In the genomic region with DNA sequence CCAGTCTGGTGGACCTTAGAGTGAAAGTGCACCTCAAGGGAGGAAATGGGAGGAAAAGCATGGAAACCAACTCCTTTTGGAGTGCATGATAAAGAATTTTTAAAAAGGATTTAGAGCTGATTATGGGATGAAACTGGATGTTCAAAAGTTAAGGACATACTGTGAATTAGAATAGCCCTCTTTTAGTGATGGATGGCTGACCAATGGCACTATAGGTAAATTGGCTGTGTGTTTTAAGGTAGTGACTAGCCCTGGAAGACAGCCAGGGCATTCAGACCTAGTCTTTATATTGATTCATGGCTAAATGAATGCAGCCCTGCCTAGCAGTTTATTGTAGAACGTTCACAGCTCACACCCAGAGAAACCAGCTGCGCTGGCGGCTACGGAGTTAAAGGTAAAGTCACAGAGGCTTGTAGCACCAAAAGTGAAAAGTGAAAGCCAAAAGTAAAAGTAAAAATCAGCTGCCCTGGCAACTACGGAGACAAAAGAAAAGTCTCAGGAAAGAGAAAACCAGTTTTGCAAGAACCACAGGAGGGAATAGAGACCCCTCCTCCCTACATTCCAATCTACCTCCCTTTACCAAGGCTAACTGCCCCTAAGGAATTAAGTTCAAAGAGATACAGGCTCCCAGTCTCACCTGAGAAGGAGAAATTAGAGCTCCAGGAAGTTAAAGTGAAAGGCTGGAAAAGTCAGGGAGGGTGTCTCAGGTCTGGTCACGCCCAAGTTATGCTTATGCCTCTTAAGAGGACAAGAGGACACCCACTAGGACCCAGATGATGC, we compare ENCODE assay signal across 1 cellular context.
TF ChIP-seq lines count a peak whose summit lies in the region.

No MANE protein-coding gene starts in this region.

TF ChIP-seq in K562, 482 proteins besides CTCF, POLR2A, EP300 and RAD21 (continued from another document):
- TF ChIP-seq, protein P1, sequence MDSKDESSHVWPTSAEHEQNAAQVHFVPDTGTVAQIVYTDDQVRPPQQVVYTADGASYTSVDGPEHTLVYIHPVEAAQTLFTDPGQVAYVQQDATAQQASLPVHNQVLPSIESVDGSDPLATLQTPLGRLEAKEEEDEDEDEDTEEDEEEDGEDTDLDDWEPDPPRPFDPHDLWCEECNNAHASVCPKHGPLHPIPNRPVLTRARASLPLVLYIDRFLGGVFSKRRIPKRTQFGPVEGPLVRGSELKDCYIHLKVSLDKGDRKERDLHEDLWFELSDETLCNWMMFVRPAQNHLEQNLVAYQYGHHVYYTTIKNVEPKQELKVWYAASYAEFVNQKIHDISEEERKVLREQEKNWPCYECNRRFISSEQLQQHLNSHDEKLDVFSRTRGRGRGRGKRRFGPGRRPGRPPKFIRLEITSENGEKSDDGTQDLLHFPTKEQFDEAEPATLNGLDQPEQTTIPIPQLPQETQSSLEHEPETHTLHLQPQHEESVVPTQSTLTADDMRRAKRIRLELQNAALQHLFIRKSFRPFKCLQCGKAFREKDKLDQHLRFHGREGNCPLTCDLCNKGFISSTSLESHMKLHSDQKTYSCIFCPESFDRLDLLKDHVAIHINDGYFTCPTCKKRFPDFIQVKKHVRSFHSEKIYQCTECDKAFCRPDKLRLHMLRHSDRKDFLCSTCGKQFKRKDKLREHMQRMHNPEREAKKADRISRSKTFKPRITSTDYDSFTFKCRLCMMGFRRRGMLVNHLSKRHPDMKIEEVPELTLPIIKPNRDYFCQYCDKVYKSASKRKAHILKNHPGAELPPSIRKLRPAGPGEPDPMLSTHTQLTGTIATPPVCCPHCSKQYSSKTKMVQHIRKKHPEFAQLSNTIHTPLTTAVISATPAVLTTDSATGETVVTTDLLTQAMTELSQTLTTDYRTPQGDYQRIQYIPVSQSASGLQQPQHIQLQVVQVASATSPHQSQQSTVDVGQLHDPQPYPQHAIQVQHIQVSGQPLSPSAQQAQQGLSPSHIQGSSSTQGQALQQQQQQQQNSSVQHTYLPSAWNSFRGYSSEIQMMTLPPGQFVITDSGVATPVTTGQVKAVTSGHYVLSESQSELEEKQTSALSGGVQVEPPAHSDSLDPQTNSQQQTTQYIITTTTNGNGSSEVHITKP (IDR thresholded peaks at IDR 0.05; ENCODE audit: partially characterized antibody): peak; percentile 1
- peak; percentile 2; the same call in 1 of the 2 replicates for TF ChIP-seq TAL1 (IDR thresholded peaks at IDR 0.05)
- peak; percentile 35 for TF ChIP-seq NEUROD1 (IDR thresholded peaks at IDR 0.05; ENCODE audit: borderline replicate concordance, low read depth, low read length, partially characterized antibody)
- no peak for TF ChIP-seq GTF2A2 (tag; IDR thresholded peaks at IDR 0.05)
- peak; percentile 63 for TF ChIP-seq RFX1 (IDR thresholded peaks at IDR 0.05)
- no peak for TF ChIP-seq MCM5 (IDR thresholded peaks at IDR 0.05; ENCODE audit: low read depth)
- TF ChIP-seq, protein P2, sequence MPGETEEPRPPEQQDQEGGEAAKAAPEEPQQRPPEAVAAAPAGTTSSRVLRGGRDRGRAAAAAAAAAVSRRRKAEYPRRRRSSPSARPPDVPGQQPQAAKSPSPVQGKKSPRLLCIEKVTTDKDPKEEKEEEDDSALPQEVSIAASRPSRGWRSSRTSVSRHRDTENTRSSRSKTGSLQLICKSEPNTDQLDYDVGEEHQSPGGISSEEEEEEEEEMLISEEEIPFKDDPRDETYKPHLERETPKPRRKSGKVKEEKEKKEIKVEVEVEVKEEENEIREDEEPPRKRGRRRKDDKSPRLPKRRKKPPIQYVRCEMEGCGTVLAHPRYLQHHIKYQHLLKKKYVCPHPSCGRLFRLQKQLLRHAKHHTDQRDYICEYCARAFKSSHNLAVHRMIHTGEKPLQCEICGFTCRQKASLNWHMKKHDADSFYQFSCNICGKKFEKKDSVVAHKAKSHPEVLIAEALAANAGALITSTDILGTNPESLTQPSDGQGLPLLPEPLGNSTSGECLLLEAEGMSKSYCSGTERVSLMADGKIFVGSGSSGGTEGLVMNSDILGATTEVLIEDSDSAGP (CRISPR knock-in tag; IDR thresholded peaks at IDR 0.05): peak; percentile 35; the same call in 1 of the 2 replicates
- peak in 1 of 2 experiments; percentile 5; a peak in 1 of 4 replicates for TF ChIP-seq MAZ (CRISPR knock-in tag; conservative IDR thresholded peaks at IDR 0.05 in 1 of 2, IDR thresholded peaks at IDR 0.05 in 1 of 2)
- 0 out of 2 replicates have a peak, but pooled peaks have one; percentile 3 for TF ChIP-seq BHLHE40 (IDR thresholded peaks at IDR 0.05; ENCODE audit: low read length)
- TF ChIP-seq, protein P3, sequence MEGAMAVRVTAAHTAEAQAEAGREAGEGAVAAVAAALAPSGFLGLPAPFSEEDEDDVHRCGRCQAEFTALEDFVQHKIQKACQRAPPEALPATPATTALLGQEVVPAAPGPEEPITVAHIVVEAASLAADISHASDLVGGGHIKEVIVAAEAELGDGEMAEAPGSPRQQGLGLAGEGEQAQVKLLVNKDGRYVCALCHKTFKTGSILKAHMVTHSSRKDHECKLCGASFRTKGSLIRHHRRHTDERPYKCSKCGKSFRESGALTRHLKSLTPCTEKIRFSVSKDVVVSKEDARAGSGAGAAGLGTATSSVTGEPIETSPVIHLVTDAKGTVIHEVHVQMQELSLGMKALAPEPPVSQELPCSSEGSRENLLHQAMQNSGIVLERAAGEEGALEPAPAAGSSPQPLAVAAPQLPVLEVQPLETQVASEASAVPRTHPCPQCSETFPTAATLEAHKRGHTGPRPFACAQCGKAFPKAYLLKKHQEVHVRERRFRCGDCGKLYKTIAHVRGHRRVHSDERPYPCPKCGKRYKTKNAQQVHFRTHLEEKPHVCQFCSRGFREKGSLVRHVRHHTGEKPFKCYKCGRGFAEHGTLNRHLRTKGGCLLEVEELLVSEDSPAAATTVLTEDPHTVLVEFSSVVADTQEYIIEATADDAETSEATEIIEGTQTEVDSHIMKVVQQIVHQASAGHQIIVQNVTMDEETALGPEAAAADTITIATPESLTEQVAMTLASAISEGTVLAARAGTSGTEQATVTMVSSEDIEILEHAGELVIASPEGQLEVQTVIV (CRISPR knock-in tag; IDR thresholded peaks at IDR 0.05; ENCODE audit: borderline replicate concordance): no peak
- TF ChIP-seq, protein P4, sequence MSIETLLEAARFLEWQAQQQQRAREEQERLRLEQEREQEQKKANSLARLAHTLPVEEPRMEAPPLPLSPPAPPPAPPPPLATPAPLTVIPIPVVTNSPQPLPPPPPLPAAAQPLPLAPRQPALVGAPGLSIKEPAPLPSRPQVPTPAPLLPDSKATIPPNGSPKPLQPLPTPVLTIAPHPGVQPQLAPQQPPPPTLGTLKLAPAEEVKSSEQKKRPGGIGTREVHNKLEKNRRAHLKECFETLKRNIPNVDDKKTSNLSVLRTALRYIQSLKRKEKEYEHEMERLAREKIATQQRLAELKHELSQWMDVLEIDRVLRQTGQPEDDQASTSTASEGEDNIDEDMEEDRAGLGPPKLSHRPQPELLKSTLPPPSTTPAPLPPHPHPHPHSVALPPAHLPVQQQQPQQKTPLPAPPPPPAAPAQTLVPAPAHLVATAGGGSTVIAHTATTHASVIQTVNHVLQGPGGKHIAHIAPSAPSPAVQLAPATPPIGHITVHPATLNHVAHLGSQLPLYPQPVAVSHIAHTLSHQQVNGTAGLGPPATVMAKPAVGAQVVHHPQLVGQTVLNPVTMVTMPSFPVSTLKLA (conservative IDR thresholded peaks at IDR 0.05): 0 out of 4 replicates have a peak, but pooled peaks of 1 of the 2 experiments have one; percentile 15
- TF ChIP-seq ZNF324 (CRISPR knock-in tag; IDR thresholded peaks at IDR 0.05): no peak
TF ChIP-seq in K562: peak in this region for 16.
